Comparison of ENCODE assay signal across 11 cellular contexts in the genomic region with DNA sequence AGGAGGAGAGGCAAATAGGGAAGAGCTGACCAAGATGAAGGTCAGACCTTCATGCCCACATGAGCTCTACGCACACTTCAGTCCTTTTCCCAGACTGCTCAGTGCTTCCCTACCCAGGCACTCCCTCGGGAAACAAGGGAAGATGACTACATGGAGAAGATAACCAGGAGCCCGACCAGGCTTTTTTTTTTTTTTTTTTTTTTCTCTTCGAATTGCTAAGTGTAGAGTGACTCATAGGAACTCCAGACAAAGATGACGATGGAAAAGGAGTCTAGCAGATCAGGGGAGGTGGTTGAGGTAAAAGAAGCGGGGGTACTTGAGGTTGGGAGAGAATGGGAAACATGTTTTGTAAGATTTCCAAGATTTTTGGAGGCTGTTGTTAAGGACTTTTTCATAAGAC.
DNase-seq lines count a peak whose midpoint lies in the region; ATAC-seq and TF ChIP-seq lines count a peak whose summit lies in the region.
"Had no signal": no experiment of that assay in that cellular context is flagged by ENCODE, and none has a peak within 500 bp of the region (broad histone marks: within the 10 kb centered on the region; RNA-seq: fewer than 3 reads in every experiment).

No MANE protein-coding gene starts in this region.

- CTCF ChIA-PET in AG04449 (lab: Yijun Ruan, JAX) = no interaction called here

- POLR2A ChIA-PET in AG04449 (lab: Yijun Ruan, JAX) = interaction anchor here (1.0 kb wide), 1 partner anchor 11 kb away, joined by 3 read pairs; no protein-coding TSS in a partner anchor

- TF ChIP-seq CTCF in AG04449 (IDR thresholded peaks at IDR 0.05; ENCODE audit: insufficient read depth, low read length, missing control alignments) = no peak
- no peak for TF ChIP-seq CTCF in fibroblast of lung (conservative IDR thresholded peaks at IDR 0.05 in 1 of 2, IDR thresholded peaks at IDR 0.05 in 1 of 2; ENCODE audit: low read depth in 1 of 2, low read length in 2 of 2)
- TF ChIP-seq CTCF in nephron (IDR thresholded peaks at IDR 0.05; ENCODE audit: unreplicated experiment in 3 of 3) = no peak

- peaks cover 7% of the 10 kb centered on the region for H3K27me3 Mint-ChIP-seq in nephron (ENCODE audit: low read depth)

- H3K9me3 Mint-ChIP-seq in nephron = peaks cover 2% of the 10 kb centered on the region

- H3K4me1 Mint-ChIP-seq in nephron = peaks cover 33% of the 10 kb centered on the region
- H3K4me1 Mint-ChIP-seq: CD4-positive, CD25-positive, alpha-beta regulatory T cell had no signal

- no peaks in the 10 kb centered on the region for H3K27me3 ChIP-seq in fibroblast of lung (ENCODE audit: control insufficient read depth, insufficient read depth, low read length)

- H3K27ac Mint-ChIP-seq in nephron = peak overlapping the region; percentile 53 to 81 (median 64)
- H3K27ac Mint-ChIP-seq: CD4-positive, CD25-positive, alpha-beta regulatory T cell had no signal

- no peak overlapping the region for H3K27ac ChIP-seq in fibroblast of lung (ENCODE audit: insufficient read depth, low read length)

- no peaks in the 10 kb centered on the region for H3K79me2 ChIP-seq in fibroblast of lung (ENCODE audit: control insufficient read depth, insufficient read depth, low read length)

- H3K4me1 ChIP-seq in fibroblast of lung (ENCODE audit: control insufficient read depth, extremely low read depth, insufficient read depth, low read length) = peaks cover 6% of the 10 kb centered on the region

- peak overlapping the region; percentile 45 for H2AFZ ChIP-seq in fibroblast of lung (ENCODE audit: low read length)

- no peak overlapping the region for H3K9ac ChIP-seq in fibroblast of lung (ENCODE audit: insufficient read depth, low read length)

- no peaks in the 10 kb centered on the region for H3K36me3 Mint-ChIP-seq in nephron (ENCODE audit: low read depth)
- H3K36me3 Mint-ChIP-seq: CD4-positive, CD25-positive, alpha-beta regulatory T cell had no signal

- H3K4me3 Mint-ChIP-seq in nephron = no peak overlapping the region
- H3K4me3 Mint-ChIP-seq: CD4-positive, CD25-positive, alpha-beta regulatory T cell had no signal

- H4K20me1 ChIP-seq in fibroblast of lung (ENCODE audit: control insufficient read depth, extremely low read depth, insufficient read depth, low read length) = no peaks in the 10 kb centered on the region

- DNase-seq in AG04449 (ENCODE audit: low read depth, low spot score) = peak; percentile 86
- DNase-seq in M059J (ENCODE audit: low read depth) = peak; percentile 92
- DNase-seq in fibroblast of lung (ENCODE audit: low read depth in 2 of 2) = peak; percentile 79 to 99
- no peak for DNase-seq in NCI-H1105 treated with DMSO at 0.1 percent for 48 hours (lab: John Stamatoyannopoulos, UW)
- DNase-seq: activated CD4-positive, CD25-positive, alpha-beta regulatory T cell; activated gamma-delta T cell treated with Interleukin-2 at 50 U/mL for 16 hours; CD4-positive, CD25-positive, alpha-beta regulatory T cell had no signal

- H3K4me3 ChIP-seq in AG04449 (ENCODE audit: low read depth, low read length) = no peak overlapping the region
- H3K4me3 ChIP-seq in fibroblast of lung (replicated peaks in 1 of 4; ENCODE audit: control extremely low read depth in 1 of 4, insufficient read depth in 1 of 4, low read depth in 3 of 4, low read length in 4 of 4) = no peak overlapping the region

- H3K9me3 ChIP-seq in fibroblast of lung (ENCODE audit: control insufficient read depth, insufficient read depth, low read depth, low read length) = no peaks in the 10 kb centered on the region

- no peaks in the 10 kb centered on the region for H3K36me3 ChIP-seq in fibroblast of lung (ENCODE audit: control insufficient read depth, insufficient read depth, low read length)

- ATAC-seq in GM21423 (IDR thresholded peaks at IDR 0.05; ENCODE audit: unreplicated experiment) (no peak), GM21825 (IDR thresholded peaks at IDR 0.05; ENCODE audit: unreplicated experiment) (no peak), GM21576 (IDR thresholded peaks at IDR 0.05; ENCODE audit: unreplicated experiment) (no peak)

- H3K4me2 ChIP-seq in fibroblast of lung (ENCODE audit: extremely low read depth, insufficient read depth, low read length) = no peak overlapping the region
